In genomic region chr1:97533358-97533757, GRCh38 we compare ENCODE assay signal across 20 cellular contexts.
DNase-seq lines count a peak whose midpoint lies in the region; ATAC-seq, FAIRE-seq and TF ChIP-seq lines count a peak whose summit lies in the region.
"Had no signal": no experiment of that assay in that cellular context is flagged by ENCODE, and none has a peak within 500 bp of the region (broad histone marks: within the 10 kb centered on the region; RNA-seq: fewer than 3 reads in every experiment).

No MANE protein-coding gene starts in this region.

- H3K4me3 ChIP-seq in neural cell (ENCODE audit: low read length), result no peak overlapping the region
- H3K4me3 ChIP-seq: BLaER1 had no signal

- DNase-seq in H54 (ENCODE audit: insufficient read length, low spot score) (no peak), HT-29 (ENCODE audit: low spot score) (peak; percentile 45), NCI-H748 treated with DMSO at 0.1 percent for 48 hours (lab: John Stamatoyannopoulos, UW) (no peak), KG1 (lab: John Stamatoyannopoulos, UW) (no peak)
- DNase-seq: 8988T; ACHN; BE2C; C1 segment of cervical spinal cord; CD4-positive, alpha-beta memory T cell; CD4-positive, CD25-positive, alpha-beta regulatory T cell; CD8-positive, alpha-beta memory T cell; COR-L47; DMS79 treated with DMSO at 0.1 percent for 48 hours; GF-D8 had no signal

- H4K20me1 ChIP-seq in neural cell (ENCODE audit: insufficient read depth), result no peaks in the 10 kb centered on the region
- H4K20me1 ChIP-seq: BLaER1 had no signal

- H2AFZ ChIP-seq in neural cell (ENCODE audit: low read depth, low read length), result no peak overlapping the region

- TF ChIP-seq CTCF in neural cell (IDR thresholded peaks at IDR 0.05; ENCODE audit: poor library complexity, severe bottlenecking), result no peak

- H3F3A ChIP-seq in neural cell (ENCODE audit: insufficient read depth, low read length, poor library complexity, severe bottlenecking), result no peaks in the 10 kb centered on the region

- no peak for TF ChIP-seq POLR2A in H54 (IDR thresholded peaks at IDR 0.05; ENCODE audit: low read depth, low read length)

- H3K9me3 ChIP-seq in neural cell (ENCODE audit: low read length), result no peaks in the 10 kb centered on the region
- H3K9me3 ChIP-seq: BE2C, BLaER1 had no signal

- no peaks in the 10 kb centered on the region for H3K79me2 ChIP-seq in neural cell (replicated peaks; ENCODE audit: insufficient read depth, low read length)

- H3K4me2 ChIP-seq in neural cell (ENCODE audit: low read length), result no peak overlapping the region
- H3K4me2 ChIP-seq: BLaER1 had no signal

- no peak for ATAC-seq in HG02678 (IDR thresholded peaks at IDR 0.05; ENCODE audit: unreplicated experiment)

- no peaks in the 10 kb centered on the region for H3K9me2 ChIP-seq in neural cell (ENCODE audit: insufficient read depth, low read length)

- peak; percentile 65 for TF ChIP-seq EP300 in neural cell (conservative IDR thresholded peaks at IDR 0.05; ENCODE audit: poor library complexity, severe bottlenecking)

- FAIRE-seq in H54 (lab: Jason Lieb, UNC), result peak; percentile 68
- FAIRE-seq: G401.6, GM12891, GM19239 had no signal

- H3K27ac ChIP-seq in neural cell (ENCODE audit: low read length), result no peak overlapping the region
- H3K27ac ChIP-seq: BLaER1 had no signal

- H3K9ac ChIP-seq in neural cell (ENCODE audit: low read length), result no peak overlapping the region
- H3K9ac ChIP-seq: BLaER1 had no signal

- no peaks in the 10 kb centered on the region for H3K27me3 ChIP-seq in neural cell (ENCODE audit: insufficient read depth, low read depth, low read length)
- H3K27me3 ChIP-seq: BE2C, BLaER1 had no signal

- no peak for TF ChIP-seq RAD21 in neural cell (conservative IDR thresholded peaks at IDR 0.05)

- no peaks in the 10 kb centered on the region for H3K36me3 ChIP-seq in neural cell (ENCODE audit: insufficient read depth, low read length)
- H3K36me3 ChIP-seq: BE2C, BLaER1 had no signal

TF ChIP-seq in neural cell, 6 proteins besides CTCF, POLR2A, EP300 and RAD21:
- TF ChIP-seq EZH2 (IDR thresholded peaks at IDR 0.05; ENCODE audit: borderline replicate concordance, insufficient read depth, low read length, poor library complexity, severe bottlenecking) (no peak), SMC3 (conservative IDR thresholded peaks at IDR 0.05; ENCODE audit: poor library complexity) (no peak), POLR2AphosphoS5 (IDR thresholded peaks at IDR 0.05) (no peak), MXI1 (conservative IDR thresholded peaks at IDR 0.05; ENCODE audit: poor library complexity, severe bottlenecking) (no peak), TAF1 (IDR thresholded peaks at IDR 0.05; ENCODE audit: low read depth) (no peak), REST (IDR thresholded peaks at IDR 0.05; ENCODE audit: borderline replicate concordance) (no peak)
